1 cellular context compared by ENCODE assay signal in the genomic region with DNA sequence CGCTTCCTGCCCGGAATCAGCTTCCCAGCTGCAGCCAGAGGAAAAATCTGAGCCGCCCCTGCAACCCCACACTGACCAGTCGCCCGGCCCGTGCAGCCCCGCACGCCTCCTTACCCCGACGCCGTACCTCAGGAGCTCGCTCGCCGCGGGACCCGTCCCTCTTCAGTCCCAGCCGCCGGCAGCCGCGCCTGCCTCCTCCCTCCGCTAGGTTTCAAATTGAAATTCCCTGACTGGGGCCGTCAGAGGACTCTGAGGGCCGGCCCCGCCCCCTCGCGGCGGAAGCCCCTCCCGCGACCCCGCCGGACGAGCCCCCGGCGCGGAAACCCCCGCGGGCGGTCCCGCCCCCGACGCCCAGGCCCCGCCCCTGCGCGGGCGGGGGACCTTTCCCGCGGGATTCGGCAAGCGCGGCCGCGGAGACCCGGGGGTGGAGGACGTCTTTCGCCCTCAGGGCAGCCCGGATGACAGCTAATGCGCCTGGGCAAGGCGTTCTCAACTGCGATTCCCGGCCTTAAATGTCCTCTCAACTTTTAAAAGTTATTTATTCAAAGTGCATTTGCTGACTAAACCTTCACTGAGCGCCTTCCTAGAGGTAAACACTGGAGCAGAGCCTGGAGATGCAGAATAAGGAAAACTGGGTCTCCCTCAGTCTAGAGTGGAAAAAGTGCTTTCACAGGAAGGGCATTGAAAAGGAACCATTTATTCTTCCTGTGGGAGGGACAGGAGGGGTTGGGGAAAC.
A peak's percentile ranks its signal among the peaks of the same experiment; 100 is the strongest.
TF ChIP-seq lines count a peak whose summit lies in the region.

A gene (minus strand): TSS at position 218 of the 736 bp plus-strand sequence. CDS start 106,760 bp downstream, outside the sequence.

TF ChIP-seq in HepG2, 621 proteins besides CTCF, POLR2A, EP300 and RAD21 (continued from another document and continues in another):
- TF ChIP-seq, protein P1, sequence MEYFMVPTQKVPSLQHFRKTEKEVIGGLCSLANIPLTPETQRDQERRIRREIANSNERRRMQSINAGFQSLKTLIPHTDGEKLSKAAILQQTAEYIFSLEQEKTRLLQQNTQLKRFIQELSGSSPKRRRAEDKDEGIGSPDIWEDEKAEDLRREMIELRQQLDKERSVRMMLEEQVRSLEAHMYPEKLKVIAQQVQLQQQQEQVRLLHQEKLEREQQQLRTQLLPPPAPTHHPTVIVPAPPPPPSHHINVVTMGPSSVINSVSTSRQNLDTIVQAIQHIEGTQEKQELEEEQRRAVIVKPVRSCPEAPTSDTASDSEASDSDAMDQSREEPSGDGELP (IDR thresholded peaks at IDR 0.05; ENCODE audit: borderline replicate concordance, low read depth): no peak
- TF ChIP-seq, protein P2, sequence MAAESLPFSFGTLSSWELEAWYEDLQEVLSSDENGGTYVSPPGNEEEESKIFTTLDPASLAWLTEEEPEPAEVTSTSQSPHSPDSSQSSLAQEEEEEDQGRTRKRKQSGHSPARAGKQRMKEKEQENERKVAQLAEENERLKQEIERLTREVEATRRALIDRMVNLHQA (CRISPR knock-in tag; IDR thresholded peaks at IDR 0.05): no peak
- TF ChIP-seq ZNF570 (CRISPR knock-in tag; IDR thresholded peaks at IDR 0.05; ENCODE audit: borderline replicate concordance) (no peak), ZBTB20 (CRISPR knock-in tag; IDR thresholded peaks at IDR 0.05; ENCODE audit: borderline replicate concordance, low read depth) (peak; percentile 33; the same call in 1 of the 2 replicates), ATRX (CRISPR knock-in tag; IDR thresholded peaks at IDR 0.05; ENCODE audit: borderline replicate concordance) (no peak), ZNF274 (CRISPR knock-in tag; IDR thresholded peaks at IDR 0.05) (peak; percentile 68; the same call in 1 of the 2 replicates), FIP1L1 (IDR thresholded peaks at IDR 0.05; ENCODE audit: borderline replicate concordance, insufficient read depth, low read depth, low read length) (no peak), KLF16 (CRISPR knock-in tag; IDR thresholded peaks at IDR 0.05) (peak in 1 of 2 experiments; percentile 72; a peak in 1 of 4 replicates), SOX13 (IDR thresholded peaks at IDR 0.05) (peak; percentile 8; the same call in 1 of the 2 replicates), SOX13 (CRISPR knock-in tag; conservative IDR thresholded peaks at IDR 0.05 in 1 of 2, IDR thresholded peaks at IDR 0.05 in 1 of 2) (peak in 1 of 2 experiments; percentile 27; a peak in 1 of 4 replicates), GTF3A (CRISPR knock-in tag; conservative IDR thresholded peaks at IDR 0.05) (0 out of 2 replicates have a peak, but pooled peaks have one; percentile 18), TBL1XR1 (IDR thresholded peaks at IDR 0.05; ENCODE audit: borderline replicate concordance, low read length, partially characterized antibody) (peak; percentile 57), CBX5 (CRISPR knock-in tag; IDR thresholded peaks at IDR 0.05; ENCODE audit: borderline replicate concordance) (no peak; the same call in 1 of the 2 replicates), ZNF605 (CRISPR knock-in tag; IDR thresholded peaks at IDR 0.05) (peak; percentile 2; the same call in 1 of the 2 replicates), ZKSCAN5 (CRISPR knock-in tag; IDR thresholded peaks at IDR 0.05) (no peak), ZNF616 (CRISPR knock-in tag; IDR thresholded peaks at IDR 0.05; ENCODE audit: low read depth) (no peak), ZBTB7B (CRISPR knock-in tag; IDR thresholded peaks at IDR 0.05) (no peak; the same call in 1 of the 2 replicates), RORA (CRISPR knock-in tag; IDR thresholded peaks at IDR 0.05) (no peak), IKZF1 (IDR thresholded peaks at IDR 0.05) (no peak), HDAC2 (CRISPR knock-in tag; IDR thresholded peaks at IDR 0.05) (no peak), ZNF660 (CRISPR knock-in tag; IDR thresholded peaks at IDR 0.05; ENCODE audit: borderline replicate concordance, low read depth) (no peak), U2AF1 (optimal IDR thresholded peaks at IDR 0.05; ENCODE audit: low read depth, low read length) (no peak), DPF2 (CRISPR knock-in tag; IDR thresholded peaks at IDR 0.05; ENCODE audit: borderline replicate concordance, low read depth) (no peak), NFIB (CRISPR knock-in tag; IDR thresholded peaks at IDR 0.05; ENCODE audit: borderline replicate concordance) (no peak), MIXL1 (CRISPR knock-in tag; IDR thresholded peaks at IDR 0.05) (peak; percentile 21; the same call in 1 of the 2 replicates), TCF7 (IDR thresholded peaks at IDR 0.05; ENCODE audit: low read depth) (no peak), CREB1 (IDR thresholded peaks at IDR 0.05) (peak; percentile 22; the same call in 1 of the 2 replicates), CREB1 (CRISPR knock-in tag; IDR thresholded peaks at IDR 0.05) (peak; percentile 47; the same call in 1 of the 2 replicates), ZNF747 (CRISPR knock-in tag; IDR thresholded peaks at IDR 0.05; ENCODE audit: borderline replicate concordance) (no peak; the same call in 1 of the 2 replicates), NFRKB (IDR thresholded peaks at IDR 0.05) (no peak), PLRG1 (conservative IDR thresholded peaks at IDR 0.05) (no peak), CC2D1A (CRISPR knock-in tag; IDR thresholded peaks at IDR 0.05) (no peak), ZNF234 (CRISPR knock-in tag; conservative IDR thresholded peaks at IDR 0.05) (0 out of 2 replicates have a peak, but pooled peaks have one; percentile 65), SAP130 (CRISPR knock-in tag; IDR thresholded peaks at IDR 0.05; ENCODE audit: low read depth) (peak; percentile 96), ZBTB8A (CRISPR knock-in tag; IDR thresholded peaks at IDR 0.05; ENCODE audit: borderline replicate concordance, low read depth) (peak; percentile 41; the same call in 1 of the 2 replicates), ZNF337 (CRISPR knock-in tag; IDR thresholded peaks at IDR 0.05; ENCODE audit: borderline replicate concordance, low read depth) (no peak), KDM4B (CRISPR knock-in tag; IDR thresholded peaks at IDR 0.05) (no peak), KLF15 (CRISPR knock-in tag; IDR thresholded peaks at IDR 0.05; ENCODE audit: borderline replicate concordance) (no peak), ZNF207 (IDR thresholded peaks at IDR 0.05; ENCODE audit: borderline replicate concordance) (no peak), ZMYM4 (CRISPR knock-in tag; IDR thresholded peaks at IDR 0.05) (peak; percentile 80), ZNF549 (CRISPR knock-in tag; IDR thresholded peaks at IDR 0.05) (no peak), ZFP62 (CRISPR knock-in tag; IDR thresholded peaks at IDR 0.05) (no peak)
- TF ChIP-seq, protein P3, sequence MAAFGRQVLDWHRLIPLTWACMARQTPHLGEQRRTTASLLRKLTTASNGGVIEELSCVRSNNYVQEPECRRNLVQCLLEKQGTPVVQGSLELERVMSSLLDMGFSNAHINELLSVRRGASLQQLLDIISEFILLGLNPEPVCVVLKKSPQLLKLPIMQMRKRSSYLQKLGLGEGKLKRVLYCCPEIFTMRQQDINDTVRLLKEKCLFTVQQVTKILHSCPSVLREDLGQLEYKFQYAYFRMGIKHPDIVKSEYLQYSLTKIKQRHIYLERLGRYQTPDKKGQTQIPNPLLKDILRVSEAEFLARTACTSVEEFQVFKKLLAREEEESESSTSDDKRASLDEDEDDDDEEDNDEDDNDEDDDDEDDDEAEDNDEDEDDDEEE (CRISPR knock-in tag; IDR thresholded peaks at IDR 0.05): no peak; the same call in 1 of the 2 replicates
- TF ChIP-seq, protein P4, sequence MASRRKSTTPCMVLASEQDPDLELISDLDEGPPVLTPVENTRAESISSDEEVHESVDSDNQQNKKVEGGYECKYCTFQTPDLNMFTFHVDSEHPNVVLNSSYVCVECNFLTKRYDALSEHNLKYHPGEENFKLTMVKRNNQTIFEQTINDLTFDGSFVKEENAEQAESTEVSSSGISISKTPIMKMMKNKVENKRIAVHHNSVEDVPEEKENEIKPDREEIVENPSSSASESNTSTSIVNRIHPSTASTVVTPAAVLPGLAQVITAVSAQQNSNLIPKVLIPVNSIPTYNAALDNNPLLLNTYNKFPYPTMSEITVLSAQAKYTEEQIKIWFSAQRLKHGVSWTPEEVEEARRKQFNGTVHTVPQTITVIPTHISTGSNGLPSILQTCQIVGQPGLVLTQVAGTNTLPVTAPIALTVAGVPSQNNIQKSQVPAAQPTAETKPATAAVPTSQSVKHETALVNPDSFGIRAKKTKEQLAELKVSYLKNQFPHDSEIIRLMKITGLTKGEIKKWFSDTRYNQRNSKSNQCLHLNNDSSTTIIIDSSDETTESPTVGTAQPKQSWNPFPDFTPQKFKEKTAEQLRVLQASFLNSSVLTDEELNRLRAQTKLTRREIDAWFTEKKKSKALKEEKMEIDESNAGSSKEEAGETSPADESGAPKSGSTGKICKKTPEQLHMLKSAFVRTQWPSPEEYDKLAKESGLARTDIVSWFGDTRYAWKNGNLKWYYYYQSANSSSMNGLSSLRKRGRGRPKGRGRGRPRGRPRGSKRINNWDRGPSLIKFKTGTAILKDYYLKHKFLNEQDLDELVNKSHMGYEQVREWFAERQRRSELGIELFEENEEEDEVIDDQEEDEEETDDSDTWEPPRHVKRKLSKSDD (CRISPR knock-in tag; IDR thresholded peaks at IDR 0.05; ENCODE audit: low read depth): peak; percentile 46; the same call in 1 of the 2 replicates
- TF ChIP-seq, protein P5, sequence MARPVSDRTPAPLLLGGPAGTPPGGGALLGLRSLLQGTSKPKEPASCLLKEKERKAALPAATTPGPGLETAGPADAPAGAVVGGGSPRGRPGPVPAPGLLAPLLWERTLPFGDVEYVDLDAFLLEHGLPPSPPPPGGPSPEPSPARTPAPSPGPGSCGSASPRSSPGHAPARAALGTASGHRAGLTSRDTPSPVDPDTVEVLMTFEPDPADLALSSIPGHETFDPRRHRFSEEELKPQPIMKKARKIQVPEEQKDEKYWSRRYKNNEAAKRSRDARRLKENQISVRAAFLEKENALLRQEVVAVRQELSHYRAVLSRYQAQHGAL (CRISPR knock-in tag; IDR thresholded peaks at IDR 0.05; ENCODE audit: not compliant biosample characterization): no peak
- TF ChIP-seq, protein P6, sequence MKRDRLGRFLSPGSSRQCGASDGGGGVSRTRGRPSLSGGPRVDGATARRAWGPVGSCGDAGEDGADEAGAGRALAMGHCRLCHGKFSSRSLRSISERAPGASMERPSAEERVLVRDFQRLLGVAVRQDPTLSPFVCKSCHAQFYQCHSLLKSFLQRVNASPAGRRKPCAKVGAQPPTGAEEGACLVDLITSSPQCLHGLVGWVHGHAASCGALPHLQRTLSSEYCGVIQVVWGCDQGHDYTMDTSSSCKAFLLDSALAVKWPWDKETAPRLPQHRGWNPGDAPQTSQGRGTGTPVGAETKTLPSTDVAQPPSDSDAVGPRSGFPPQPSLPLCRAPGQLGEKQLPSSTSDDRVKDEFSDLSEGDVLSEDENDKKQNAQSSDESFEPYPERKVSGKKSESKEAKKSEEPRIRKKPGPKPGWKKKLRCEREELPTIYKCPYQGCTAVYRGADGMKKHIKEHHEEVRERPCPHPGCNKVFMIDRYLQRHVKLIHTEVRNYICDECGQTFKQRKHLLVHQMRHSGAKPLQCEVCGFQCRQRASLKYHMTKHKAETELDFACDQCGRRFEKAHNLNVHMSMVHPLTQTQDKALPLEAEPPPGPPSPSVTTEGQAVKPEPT (CRISPR knock-in tag; IDR thresholded peaks at IDR 0.05; ENCODE audit: low read depth): no peak
- TF ChIP-seq, protein P7, sequence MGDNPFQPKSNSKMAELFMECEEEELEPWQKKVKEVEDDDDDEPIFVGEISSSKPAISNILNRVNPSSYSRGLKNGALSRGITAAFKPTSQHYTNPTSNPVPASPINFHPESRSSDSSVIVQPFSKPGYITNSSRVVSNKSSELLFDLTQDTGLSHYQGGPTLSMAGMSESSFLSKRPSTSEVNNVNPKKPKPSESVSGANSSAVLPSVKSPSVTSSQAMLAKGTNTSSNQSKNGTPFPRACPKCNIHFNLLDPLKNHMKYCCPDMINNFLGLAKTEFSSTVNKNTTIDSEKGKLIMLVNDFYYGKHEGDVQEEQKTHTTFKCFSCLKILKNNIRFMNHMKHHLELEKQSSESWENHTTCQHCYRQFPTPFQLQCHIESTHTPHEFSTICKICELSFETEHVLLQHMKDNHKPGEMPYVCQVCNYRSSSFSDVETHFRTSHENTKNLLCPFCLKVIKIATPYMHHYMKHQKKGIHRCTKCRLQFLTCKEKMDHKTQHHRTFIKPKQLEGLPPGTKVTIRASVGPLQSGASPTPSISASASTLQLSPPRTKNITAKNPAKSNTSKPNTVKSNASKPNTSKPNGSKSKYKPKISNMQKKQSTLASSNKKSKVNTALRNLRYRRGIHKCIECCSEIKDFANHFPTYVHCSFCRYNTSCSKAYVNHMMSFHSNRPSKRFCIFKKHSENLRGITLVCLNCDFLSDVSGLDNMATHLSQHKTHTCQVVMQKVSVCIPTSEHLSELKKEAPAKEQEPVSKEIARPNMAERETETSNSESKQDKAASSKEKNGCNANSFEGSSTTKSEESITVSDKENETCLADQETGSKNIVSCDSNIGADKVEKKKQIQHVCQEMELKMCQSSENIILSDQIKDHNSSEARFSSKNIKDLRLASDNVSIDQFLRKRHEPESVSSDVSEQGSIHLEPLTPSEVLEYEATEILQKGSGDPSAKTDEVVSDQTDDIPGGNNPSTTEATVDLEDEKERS (CRISPR knock-in tag; IDR thresholded peaks at IDR 0.05): 0 out of 2 replicates have a peak, but pooled peaks have one; percentile 12
- TF ChIP-seq, protein P8, sequence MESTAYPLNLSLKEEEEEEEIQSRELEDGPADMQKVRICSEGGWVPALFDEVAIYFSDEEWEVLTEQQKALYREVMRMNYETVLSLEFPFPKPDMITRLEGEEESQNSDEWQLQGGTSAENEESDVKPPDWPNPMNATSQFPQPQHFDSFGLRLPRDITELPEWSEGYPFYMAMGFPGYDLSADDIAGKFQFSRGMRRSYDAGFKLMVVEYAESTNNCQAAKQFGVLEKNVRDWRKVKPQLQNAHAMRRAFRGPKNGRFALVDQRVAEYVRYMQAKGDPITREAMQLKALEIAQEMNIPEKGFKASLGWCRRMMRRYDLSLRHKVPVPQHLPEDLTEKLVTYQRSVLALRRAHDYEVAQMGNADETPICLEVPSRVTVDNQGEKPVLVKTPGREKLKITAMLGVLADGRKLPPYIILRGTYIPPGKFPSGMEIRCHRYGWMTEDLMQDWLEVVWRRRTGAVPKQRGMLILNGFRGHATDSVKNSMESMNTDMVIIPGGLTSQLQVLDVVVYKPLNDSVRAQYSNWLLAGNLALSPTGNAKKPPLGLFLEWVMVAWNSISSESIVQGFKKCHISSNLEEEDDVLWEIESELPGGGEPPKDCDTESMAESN (CRISPR knock-in tag; conservative IDR thresholded peaks at IDR 0.05): no peak
